In genomic region chr10:80205478-80206276, GRCh38 we compare ENCODE assay signal across 8 cellular contexts. TPM values are rescaled to one million over a fixed set of nuclear protein-coding genes. Genes with fewer than 3 reads are reported as not detected.
DNase-seq lines count a peak whose midpoint lies in the region; ATAC-seq and TF ChIP-seq lines count a peak whose summit lies in the region.

ANXA11 (minus strand) TSS chr10:80205537; CDS start chr10:80172861, 32,676 bp downstream.

- no peak for DNase-seq in AG04449 (ENCODE audit: low read depth, low spot score)
- DNase-seq in NCI-H345 (lab: John Stamatoyannopoulos, UW): peak; percentile 82
- DNase-seq in activated CD4-positive, CD25-positive, alpha-beta regulatory T cell treated with anti-CD3 and anti-CD28 coated beads, Interleukin-2, amount 50 U/mL, for 72 hours: peak; percentile 79
- DNase-seq in left lobe of liver (ENCODE audit: low spot score): peak; percentile 88
- DNase-seq in stimulated activated CD4-positive, alpha-beta T cell treated with anti-CD3 and anti-CD28 coated beads, Interleukin-4, amount 100 ng/mL, for 1 hour: peak; percentile 87

- H3K4me3 ChIP-seq in AG04449 (ENCODE audit: low read depth, low read length): peak within 1 kb of the TSS; percentile 76

- CTCF ChIA-PET in AG04449 (lab: Yijun Ruan, JAX): no interaction called here

- ATAC-seq in GM18867 (IDR thresholded peaks at IDR 0.05; ENCODE audit: unreplicated experiment): peak; percentile 88
- peak; percentile 84 for ATAC-seq in HG03095 (IDR thresholded peaks at IDR 0.05; ENCODE audit: unreplicated experiment)
- peak; percentile 86 for ATAC-seq in left lobe of liver

- POLR2A ChIA-PET in AG04449 (lab: Yijun Ruan, JAX): interaction anchor here (0.7 to 0.9 kb wide), 4 partner anchors 12 to 47 kb away, joined by 3 to 4 read pairs (median 3); no protein-coding TSS in a partner anchor

- TF ChIP-seq CTCF in AG04449 (IDR thresholded peaks at IDR 0.05; ENCODE audit: insufficient read depth, low read length, missing control alignments): no peak

- H3K27ac ChIP-seq in cingulate gyrus (ENCODE audit: low read depth, low read length): peak within 1 kb of the TSS; percentile 87

RNA-seq across cellular contexts. Expression of gene ANXA11, which starts in this region (rescaled TPM):
- total RNA-seq in left lobe of liver: 42.7 TPM
